ENCODE assay signal across 26 cellular contexts in genomic region chr2:237167934-237168333, GRCh38.
A peak's percentile ranks its signal among the peaks of the same experiment; 100 is the strongest.
DNase-seq lines count a peak whose midpoint lies in the region; ATAC-seq, FAIRE-seq and TF ChIP-seq lines count a peak whose summit lies in the region.
"Had no signal": no experiment of that assay in that cellular context is flagged by ENCODE, and none has a peak within 500 bp of the region (broad histone marks: within the 10 kb centered on the region; RNA-seq: fewer than 3 reads in every experiment).

No MANE protein-coding gene starts in this region.

- H4K20me1 ChIP-seq in K562 (replicated peaks; ENCODE audit: control insufficient read depth, insufficient read depth, low read length), result no peaks in the 10 kb centered on the region
- no peaks in the 10 kb centered on the region for H4K20me1 ChIP-seq in smooth muscle cell (ENCODE audit: low read depth)
- no peaks in the 10 kb centered on the region for H4K20me1 ChIP-seq in GM23248 (ENCODE audit: insufficient read depth)
- H4K20me1 ChIP-seq: BLaER1 had no signal

- H3F3A ChIP-seq in smooth muscle cell (ENCODE audit: low read depth), result peaks cover 48% of the 10 kb centered on the region
- peaks cover 30% of the 10 kb centered on the region for H3F3A ChIP-seq in GM23248 (ENCODE audit: insufficient read depth)

- H3K79me2 ChIP-seq in K562 (ENCODE audit: control insufficient read depth, insufficient read depth, low read length) (no peaks in the 10 kb centered on the region), smooth muscle cell (ENCODE audit: low read depth) (peaks cover 23% of the 10 kb centered on the region), GM23248 (ENCODE audit: insufficient read depth) (no peaks in the 10 kb centered on the region)

- ATAC-seq in K562, result no peak
- ATAC-seq: GM12878 had no signal

- no peak overlapping the region for H2AFZ ChIP-seq in K562 (ENCODE audit: low read depth, low read length)
- no peak overlapping the region for H2AFZ ChIP-seq in smooth muscle cell (ENCODE audit: low read depth)
- no peak overlapping the region for H2AFZ ChIP-seq in GM23248

- BruUV-seq in K562 (replicated peaks; lab: Mats Ljungman, UMichigan), result no TSS peak

- H3K4me2 ChIP-seq in K562 (ENCODE audit: insufficient read depth, low read length) (no peak overlapping the region), smooth muscle cell (no peak overlapping the region), GM23248 (ENCODE audit: unreplicated experiment) (no peak overlapping the region)
- H3K4me2 ChIP-seq: BLaER1 had no signal

- 6% methylated on average over 4 of the region's 5 CpGs for WGBS in K562 (ENCODE audit: insufficient coverage, low coverage, missing lambda C conversion rate)
- WGBS in smooth muscle cell (ENCODE audit: low lambda C conversion rate), result 96% methylated on average over 5 of the region's 5 CpGs
- WGBS in GM23248 (ENCODE audit: low coverage in 1 of 2, low lambda C conversion rate in 2 of 2, missing lambda C conversion rate in 2 of 2), 2 experiments, result 89% methylated on average over 5 of the region's 5 CpGs

- in situ Hi-C loops in K562 (cut with MboI) (no loop called here), GM23248 (cut with MboI) (loop anchor here (25.0 kb wide), 1 partner anchor 394 kb away; the partner anchor contains the start of gene PRLH)

- H3K27ac Mint-ChIP-seq in activated naive CD4-positive, alpha-beta T cell treated with anti-CD3 and anti-CD28 coated beads, Interleukin-2, amount 10 ng/mL, durations not matched to agents 7 days and 5 days, result no peak overlapping the region
- H3K27ac Mint-ChIP-seq: CD14-positive monocyte; CD4-positive, alpha-beta memory T cell; CD4-positive, CD25-positive, alpha-beta regulatory T cell; CD8-positive, alpha-beta memory T cell had no signal

- H3K27me3 ChIP-seq in K562 (ENCODE audit: control insufficient read depth in 2 of 2, insufficient read depth in 2 of 2, low read length in 2 of 2), result no peaks in the 10 kb centered on the region
- H3K27me3 ChIP-seq in smooth muscle cell (ENCODE audit: low read depth), result no peaks in the 10 kb centered on the region
- H3K27me3 ChIP-seq in GM23248 (replicated peaks; ENCODE audit: insufficient read depth), result no peaks in the 10 kb centered on the region
- H3K27me3 ChIP-seq: BE2C, BLaER1 had no signal

- peaks cover 6% of the 10 kb centered on the region for H3K9me3 Mint-ChIP-seq in activated naive CD4-positive, alpha-beta T cell treated with anti-CD3 and anti-CD28 coated beads, Interleukin-2, amount 10 ng/mL, durations not matched to agents 7 days and 5 days

- no peaks in the 10 kb centered on the region for H3K9me2 ChIP-seq in GM23248 (ENCODE audit: insufficient read depth)

- no peak for FAIRE-seq in K562 (lab: Jason Lieb, UNC)
- FAIRE-seq: A204.1, GM12878, GM12892, GM18507 had no signal

- no peaks in the 10 kb centered on the region for H3K4me1 ChIP-seq in K562 (replicated peaks in 1 of 2; ENCODE audit: control insufficient read depth in 2 of 2, insufficient read depth in 2 of 2, low read length in 2 of 2)
- H3K4me1 ChIP-seq in smooth muscle cell (ENCODE audit: low read depth), result peaks cover 22% of the 10 kb centered on the region
- H3K4me1 ChIP-seq in GM23248 (ENCODE audit: insufficient read depth), result peaks cover 17% of the 10 kb centered on the region
- H3K4me1 ChIP-seq: BE2C had no signal

- H3K36me3 Mint-ChIP-seq in activated naive CD4-positive, alpha-beta T cell treated with anti-CD3 and anti-CD28 coated beads, Interleukin-2, amount 10 ng/mL, durations not matched to agents 7 days and 5 days, result no peaks in the 10 kb centered on the region
- H3K36me3 Mint-ChIP-seq: CD14-positive monocyte; CD4-positive, alpha-beta memory T cell; CD4-positive, CD25-positive, alpha-beta regulatory T cell; CD8-positive, alpha-beta memory T cell had no signal

- H3K4me1 Mint-ChIP-seq in activated naive CD4-positive, alpha-beta T cell treated with anti-CD3 and anti-CD28 coated beads, Interleukin-2, amount 10 ng/mL, durations not matched to agents 7 days and 5 days, result no peaks in the 10 kb centered on the region
- H3K4me1 Mint-ChIP-seq: CD14-positive monocyte; CD4-positive, alpha-beta memory T cell; CD4-positive, CD25-positive, alpha-beta regulatory T cell; CD8-positive, alpha-beta memory T cell had no signal

- no peak overlapping the region for H3K27ac ChIP-seq in K562 (ENCODE audit: extremely low read depth, low read depth, low read length)
- H3K27ac ChIP-seq in smooth muscle cell (ENCODE audit: low read depth), result peak overlapping the region; percentile 11
- no peak overlapping the region for H3K27ac ChIP-seq in GM23248
- H3K27ac ChIP-seq: BLaER1 had no signal

- H3K36me3 ChIP-seq in K562 (ENCODE audit: control insufficient read depth, insufficient read depth, low read length) (no peaks in the 10 kb centered on the region), smooth muscle cell (ENCODE audit: low read depth) (no peaks in the 10 kb centered on the region), GM23248 (ENCODE audit: low read depth) (no peaks in the 10 kb centered on the region)
- H3K36me3 ChIP-seq: BE2C, BLaER1 had no signal

- no peak for TF ChIP-seq RAD21 in K562 (CRISPR knock-in tag; conservative IDR thresholded peaks at IDR 0.05 in 1 of 2, IDR thresholded peaks at IDR 0.05 in 1 of 2)

- no peak for TF ChIP-seq EP300 in K562 (IDR thresholded peaks at IDR 0.05; ENCODE audit: low read length)

- H3K4me3 Mint-ChIP-seq in activated naive CD4-positive, alpha-beta T cell treated with anti-CD3 and anti-CD28 coated beads, Interleukin-2, amount 10 ng/mL, durations not matched to agents 7 days and 5 days, result no peak overlapping the region
- H3K4me3 Mint-ChIP-seq: CD14-positive monocyte; CD4-positive, alpha-beta memory T cell; CD4-positive, CD25-positive, alpha-beta regulatory T cell; CD8-positive, alpha-beta memory T cell had no signal

- intact Hi-C loops in K562 (cut with micrococcal nuclease), result no loop called here

- H3K9me3 ChIP-seq in K562 (replicated peaks; ENCODE audit: control insufficient read depth, insufficient read depth, low read depth, low read length) (no peaks in the 10 kb centered on the region), smooth muscle cell (replicated peaks; ENCODE audit: low read depth) (no peaks in the 10 kb centered on the region), GM23248 (ENCODE audit: low read depth) (no peaks in the 10 kb centered on the region)
- H3K9me3 ChIP-seq: BE2C had no signal

- no peaks in the 10 kb centered on the region for H3K9me1 ChIP-seq in K562 (ENCODE audit: control insufficient read depth, insufficient read depth, low read length)

- H3K27me3 Mint-ChIP-seq in activated naive CD4-positive, alpha-beta T cell treated with anti-CD3 and anti-CD28 coated beads, Interleukin-2, amount 10 ng/mL, durations not matched to agents 7 days and 5 days, result peaks cover 13% of the 10 kb centered on the region

- H3K9ac ChIP-seq in K562 (ENCODE audit: insufficient read depth in 1 of 2, low read depth in 2 of 2, low read length in 2 of 2) (no peak overlapping the region), smooth muscle cell (ENCODE audit: low read depth) (no peak overlapping the region), GM23248 (no peak overlapping the region)
- H3K9ac ChIP-seq: BLaER1 had no signal

- POLR2A ChIA-PET in K562 (lab: Yijun Ruan, JAX), result no interaction called here

- CTCF ChIA-PET in K562 (lab: Yijun Ruan, JAX; ENCODE audit: low intra/inter-chr PET ratio), result no interaction called here
- CTCF ChIA-PET in activated naive CD4-positive, alpha-beta T cell treated with anti-CD3 and anti-CD28 coated beads, Interleukin-2, amount 10 ng/mL, durations not matched to agents 7 days and 5 days (lab: Charles Lee), result no interaction called here

- TF ChIP-seq CTCF in K562 (IDR thresholded peaks at IDR 0.05 in 2 of 3, conservative IDR thresholded peaks at IDR 0.05 in 1 of 3; ENCODE audit: insufficient read depth in 2 of 3, low read depth in 1 of 3, low read length in 3 of 3) (no peak), smooth muscle cell (IDR thresholded peaks at IDR 0.05; ENCODE audit: borderline replicate concordance, insufficient read depth, poor library complexity, severe bottlenecking) (no peak)

- H3K4me3 ChIP-seq in K562 (no peak overlapping the region), smooth muscle cell (no peak overlapping the region), GM23248 (no peak overlapping the region)
- H3K4me3 ChIP-seq: BLaER1, GM12878 had no signal

- DNase-seq in K562 (ENCODE audit: extremely low read depth in 1 of 4, low spot score in 3 of 4), result no peak
- DNase-seq in smooth muscle cell (lab: John Stamatoyannopoulos, UW; ENCODE audit: unreplicated experiment), result no peak
- no peak for DNase-seq in activated naive CD4-positive, alpha-beta T cell treated with anti-CD3 and anti-CD28 coated beads, Interleukin-2, amount 10 ng/mL, durations not matched to agents 7 days and 5 days
- DNase-seq in GM23248, result no peak
- DNase-seq in NCI-H524 treated with DMSO at 0.1 percent for 48 hours (lab: John Stamatoyannopoulos, UW), result no peak
- DNase-seq: 8988T; ACHN; BE2C; C1 segment of cervical spinal cord; CD4-positive, alpha-beta memory T cell; CD4-positive, CD25-positive, alpha-beta regulatory T cell; CD8-positive, alpha-beta memory T cell; COR-L47; DMS 273 treated with DMSO at 0.1 percent for 48 hours; DMS153; DMS53; DMS79; DND-41; EL; GDM1 had no signal

- TF ChIP-seq POLR2A in K562 (conservative IDR thresholded peaks at IDR 0.05), result no peak

TF ChIP-seq in K562, 482 proteins besides CTCF, POLR2A, EP300 and RAD21:
- no peak for TF ChIP-seq ZNF561 (CRISPR knock-in tag; conservative IDR thresholded peaks at IDR 0.05)
- TF ChIP-seq MXI1 (IDR thresholded peaks at IDR 0.05; ENCODE audit: low read depth, low read length), result no peak
- no peak for TF ChIP-seq KDM4B (IDR thresholded peaks at IDR 0.05; ENCODE audit: borderline replicate concordance in 2 of 2, low read depth in 1 of 2)
- peak; percentile 71 for TF ChIP-seq ZNF146 (CRISPR knock-in tag; IDR thresholded peaks at IDR 0.05; ENCODE audit: unreplicated experiment)
TF ChIP-seq in K562: peak in this region for 1.
